ENCODE assay signal across 9 cellular contexts in genomic region chr10:98748298-98748697, GRCh38.
DNase-seq lines count a peak whose midpoint lies in the region; ATAC-seq and TF ChIP-seq lines count a peak whose summit lies in the region.
"Had no signal": no experiment of that assay in that cellular context is flagged by ENCODE, and none has a peak within 500 bp of the region (broad histone marks: within the 10 kb centered on the region; RNA-seq: fewer than 3 reads in every experiment).

No MANE protein-coding gene starts in this region.

- no peak overlapping the region for H3K27ac Mint-ChIP-seq in neural crest cell (ENCODE audit: unreplicated experiment)
- H3K27ac Mint-ChIP-seq: CD4-positive, CD25-positive, alpha-beta regulatory T cell had no signal

- peak in 2 of 3 experiments; percentile 30 to 36 for DNase-seq in NCI-H1417 (lab: John Stamatoyannopoulos, UW)
- no peak for DNase-seq in NCI-H1417 treated with DMSO at 0.1 percent for 48 hours (lab: John Stamatoyannopoulos, UW)
- peak; percentile 52 for DNase-seq in KBM-7
- peak; percentile 1 for DNase-seq in astrocyte of the spinal cord (ENCODE audit: low read depth, low spot score)
- peak; percentile 7 for DNase-seq in neural crest cell (ENCODE audit: low read depth, low spot score)
- no peak for DNase-seq in stimulated activated naive CD4-positive, alpha-beta T cell (lab: John Stamatoyannopoulos, UW)
- DNase-seq in globus pallidus (ENCODE audit: low spot score) = no peak

- TF ChIP-seq CTCF in astrocyte of the spinal cord (IDR thresholded peaks at IDR 0.05; ENCODE audit: low read depth, low read length) (peak; percentile 10), neural crest cell (conservative IDR thresholded peaks at IDR 0.05) (peak; percentile 65)

- no peak overlapping the region for H3K4me3 Mint-ChIP-seq in neural crest cell
- H3K4me3 Mint-ChIP-seq: CD4-positive, CD25-positive, alpha-beta regulatory T cell had no signal

- H3K36me3 Mint-ChIP-seq in neural crest cell (ENCODE audit: low read depth) = no peaks in the 10 kb centered on the region
- H3K36me3 Mint-ChIP-seq: CD4-positive, CD25-positive, alpha-beta regulatory T cell had no signal

- H3K4me3 ChIP-seq in astrocyte of the spinal cord (ENCODE audit: low read depth, low read length) = no peak overlapping the region

- H3K4me1 Mint-ChIP-seq in neural crest cell = no peaks in the 10 kb centered on the region
- H3K4me1 Mint-ChIP-seq: CD4-positive, CD25-positive, alpha-beta regulatory T cell had no signal

- no peaks in the 10 kb centered on the region for H3K27me3 Mint-ChIP-seq in neural crest cell (ENCODE audit: low read depth)
- H3K27me3 Mint-ChIP-seq: CD4-positive, CD25-positive, alpha-beta regulatory T cell had no signal

- no peak for ATAC-seq in GM18498 (IDR thresholded peaks at IDR 0.05; ENCODE audit: unreplicated experiment)

- in situ Hi-C loops in KBM-7 (cut with MboI; ENCODE audit: low pct_unique_long_range_greater_than_20kb, low sequenced_read_pairs) = no loop called here
- in situ Hi-C loops in astrocyte of the spinal cord (cut with HindIII; ENCODE audit: low sequenced_read_pairs) = no loop called here

- peaks cover 9% of the 10 kb centered on the region for H3K9me3 Mint-ChIP-seq in neural crest cell

Comparison
In these comparisons a context has a peak if more than half of its experiments do, and no peak if none do; other contexts are left out.
1. DNase-seq: peak in NCI-H1417 (2 of 3), KBM-7 (single experiment), astrocyte of the spinal cord (single experiment) and neural crest cell (single experiment); none in NCI-H1417 treated with DMSO at 0.1 percent for 48 hours (single experiment), stimulated activated naive CD4-positive, alpha-beta T cell (0 of 6) and globus pallidus (single experiment).